In the genomic region with DNA sequence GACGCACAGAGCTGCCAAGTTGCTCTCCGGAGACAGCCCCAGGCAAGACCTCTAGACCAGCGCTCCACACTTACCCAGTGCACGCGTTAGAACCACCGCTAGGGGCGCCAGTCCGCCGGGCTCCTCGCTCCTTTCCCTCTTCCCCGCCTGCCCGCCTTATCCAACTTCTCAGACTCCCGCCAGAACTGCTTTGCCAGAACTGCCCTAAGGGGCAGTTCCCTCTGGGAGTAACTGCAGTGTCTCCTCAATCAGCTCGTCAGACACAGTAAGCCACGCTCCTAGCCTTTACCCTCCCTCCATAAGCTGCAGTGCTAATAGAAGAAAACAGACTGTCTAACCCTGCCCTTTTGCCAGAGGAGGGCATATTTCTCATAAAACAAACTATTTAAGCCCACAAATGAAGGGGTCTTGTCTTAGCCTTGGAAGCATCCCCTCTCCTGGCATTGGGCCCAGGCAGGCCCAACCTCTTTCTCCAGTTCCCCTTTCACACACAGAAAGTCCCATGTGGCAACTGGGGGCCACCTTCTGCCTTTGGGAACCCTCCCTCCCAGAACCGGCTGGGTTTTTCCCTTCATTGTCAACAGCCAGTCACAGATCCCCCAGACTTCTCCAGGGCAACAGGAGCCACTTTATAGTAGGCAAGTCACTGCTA, we compare ENCODE assay signal across 8 cellular contexts. TPM values are rescaled to one million over a fixed set of nuclear protein-coding genes. Genes with fewer than 3 reads are reported as not detected.
DNase-seq lines count a peak whose midpoint lies in the region; ATAC-seq and TF ChIP-seq lines count a peak whose summit lies in the region.

No MANE protein-coding gene starts in this region.

- H3K4me3 ChIP-seq in smooth muscle cell, result no peak overlapping the region

- peaks cover 0 to 1% (median 0%) of the 10 kb centered on the region in 6 donors for H3K9me3 Mint-ChIP-seq in immature natural killer cell

- H3K79me2 ChIP-seq in smooth muscle cell (ENCODE audit: low read depth), result peaks cover 5% of the 10 kb centered on the region

- H3K9me3 ChIP-seq in smooth muscle cell (replicated peaks; ENCODE audit: low read depth), result no peaks in the 10 kb centered on the region

- peak overlapping the region; percentile 55 for H3K4me2 ChIP-seq in smooth muscle cell

- peak overlapping the region in 2 of 6 donors; percentile 23 to 33 for H3K27ac Mint-ChIP-seq in immature natural killer cell

- ATAC-seq in HG02759 (IDR thresholded peaks at IDR 0.05; ENCODE audit: unreplicated experiment), result peak; percentile 26

- H3K27me3 Mint-ChIP-seq in immature natural killer cell (ENCODE audit: low read depth in 3 of 3), result peaks cover 0 to 7% (median 5%) of the 10 kb centered on the region in 3 donors

- peaks cover 17% of the 10 kb centered on the region for H3F3A ChIP-seq in smooth muscle cell (ENCODE audit: low read depth)

- H3K27me3 ChIP-seq in smooth muscle cell (ENCODE audit: low read depth), result no peaks in the 10 kb centered on the region

- H3K4me3 Mint-ChIP-seq in immature natural killer cell, result peak overlapping the region in 4 of 5 donors; percentile 3 to 60 (median 20)

- no peak overlapping the region for H3K9ac ChIP-seq in smooth muscle cell (ENCODE audit: low read depth)

- no peak overlapping the region for H2AFZ ChIP-seq in smooth muscle cell (ENCODE audit: low read depth)

- TF ChIP-seq CTCF in VCaP (conservative IDR thresholded peaks at IDR 0.05) (peak; percentile 56), smooth muscle cell (IDR thresholded peaks at IDR 0.05; ENCODE audit: borderline replicate concordance, insufficient read depth, poor library complexity, severe bottlenecking) (peak; percentile 83)

- 4% methylated on average over 16 of the region's 16 CpGs for WGBS in smooth muscle cell (ENCODE audit: low lambda C conversion rate)

- H4K20me1 ChIP-seq in smooth muscle cell (ENCODE audit: low read depth), result peaks cover 3% of the 10 kb centered on the region

- peaks cover 56% of the 10 kb centered on the region for H3K4me1 ChIP-seq in smooth muscle cell (ENCODE audit: low read depth)

- H3K27ac ChIP-seq in VCaP, result peak overlapping the region; percentile 86
- H3K27ac ChIP-seq in smooth muscle cell (ENCODE audit: low read depth), result peak overlapping the region; percentile 1

- H3K36me3 Mint-ChIP-seq in immature natural killer cell, result no peaks in the 10 kb centered on the region

- peaks cover 29% of the 10 kb centered on the region in 2 donors for H3K4me1 Mint-ChIP-seq in immature natural killer cell

- DNase-seq in DMS114 treated with DMSO at 0.1 percent for 48 hours (lab: John Stamatoyannopoulos, UW; ENCODE audit: unreplicated experiment) (peak; percentile 51), NCI-H2171 (lab: John Stamatoyannopoulos, UW) (peak; percentile 76), brain pericyte (ENCODE audit: low read depth, low spot score) (peak; percentile 71), immature natural killer cell (peak; percentile 58 to 63 (median 59)), smooth muscle cell (lab: John Stamatoyannopoulos, UW; ENCODE audit: unreplicated experiment) (peak; percentile 80), HPDE6-E6E7 (ENCODE audit: extremely low spot score) (no peak)

- no peaks in the 10 kb centered on the region for H3K36me3 ChIP-seq in smooth muscle cell (ENCODE audit: low read depth)

RNA-seq across cellular contexts. Expression of a gene that starts 3.7 kb away (rescaled TPM):
- under 1 TPM in 2 of 3 donors, not detected in 1; 0.38 to 0.80 TPM for polyA plus RNA-seq in immature natural killer cell
- total RNA-seq in smooth muscle cell, result 9.1 and 11.2 TPM in 2 replicates
- polyA plus RNA-seq in smooth muscle cell, result 3.6 and 7.5 TPM in 2 replicates

RNA-seq across cellular contexts. Expression of a gene that starts 55.9 kb away (rescaled TPM):
- polyA plus RNA-seq in immature natural killer cell (under 1 TPM in 2 of 3 donors, not detected in 1; 0.74 to 0.99 TPM), smooth muscle cell (5.8 and 6.1 TPM in 2 replicates)
- total RNA-seq in smooth muscle cell, result 11.3 and 15.0 TPM in 2 replicates
